In genomic region chr10:24456319-24456718, GRCh38 we compare ENCODE assay signal across 13 cellular contexts.
DNase-seq lines count a peak whose midpoint lies in the region; ATAC-seq and TF ChIP-seq lines count a peak whose summit lies in the region.
"Had no signal": no experiment of that assay in that cellular context is flagged by ENCODE, and none has a peak within 500 bp of the region (broad histone marks: within the 10 kb centered on the region; RNA-seq: fewer than 3 reads in every experiment).

No MANE protein-coding gene starts in this region.

- no peak for TF ChIP-seq EP300 in gastroesophageal sphincter (IDR thresholded peaks at IDR 0.05)

- H3K27ac ChIP-seq in HEK293 (ENCODE audit: extremely low read depth, low read depth, low read length), result no peak overlapping the region
- H3K27ac ChIP-seq in gastroesophageal sphincter, result peak overlapping the region in 1 of 4 donors; percentile 43
- peak overlapping the region; percentile 14 for H3K27ac ChIP-seq in skeletal muscle tissue (ENCODE audit: low read depth, low read length)
- no peak overlapping the region for H3K27ac ChIP-seq in GM23338 (ENCODE audit: low read depth)
- H3K27ac ChIP-seq: ascending aorta had no signal

- no peaks in the 10 kb centered on the region for H3K36me3 Mint-ChIP-seq in GM23338 (ENCODE audit: low read depth)
- H3K36me3 Mint-ChIP-seq: IgD-negative memory B cell had no signal

- H2AFZ ChIP-seq in GM23338, result no peak overlapping the region

- no peaks in the 10 kb centered on the region for H3K79me2 ChIP-seq in GM23338 (replicated peaks; ENCODE audit: insufficient read depth)

- no peak overlapping the region for H3K4me2 ChIP-seq in GM23338

- peaks cover 3% of the 10 kb centered on the region for H3K4me1 ChIP-seq in HEK293 (ENCODE audit: control insufficient read depth, insufficient read depth, low read length)
- peaks cover 0 to 7% (median 0%) of the 10 kb centered on the region in 3 donors for H3K4me1 ChIP-seq in gastroesophageal sphincter
- peaks cover 23 to 32% (median 29%) of the 10 kb centered on the region in 3 donors for H3K4me1 ChIP-seq in skeletal muscle tissue (ENCODE audit: control insufficient read depth in 3 of 3, insufficient read depth in 3 of 3, low read length in 3 of 3)
- H3K4me1 ChIP-seq in GM23338 (ENCODE audit: insufficient read depth), result no peaks in the 10 kb centered on the region; the same call in 1 of the 2 replicates

- H3K9me2 ChIP-seq in GM23338 (ENCODE audit: insufficient read depth), result 0 out of 2 replicates have a peak, but pooled peaks cover 4% of the 10 kb centered on the region

- 37 to 68% methylated on average over 3 to 4 of the region's 4 CpGs for WGBS in gastroesophageal sphincter (ENCODE audit: low coverage in 1 of 2), 2 donors

- H3K9ac ChIP-seq in skeletal muscle tissue (ENCODE audit: low read depth in 1 of 3, low read length in 3 of 3), result no peak overlapping the region

- TF ChIP-seq CTCF in HEK293 (tag by site-specific recombination; IDR thresholded peaks at IDR 0.05) (no peak), gastroesophageal sphincter (IDR thresholded peaks at IDR 0.05) (no peak), GM23338 (conservative IDR thresholded peaks at IDR 0.05; ENCODE audit: low read depth in 2 of 2) (no peak)

- H3F3A ChIP-seq in GM23338 (replicated peaks; ENCODE audit: low read depth), result no peaks in the 10 kb centered on the region

- no peaks in the 10 kb centered on the region; the same call in 1 of the 2 replicates for H4K20me1 ChIP-seq in GM23338 (replicated peaks; ENCODE audit: insufficient read depth)

- H3K27ac Mint-ChIP-seq in GM23338, result no peak overlapping the region
- H3K27ac Mint-ChIP-seq: IgD-negative memory B cell had no signal

- no peak overlapping the region for H3K4me3 Mint-ChIP-seq in GM23338
- H3K4me3 Mint-ChIP-seq: IgD-negative memory B cell had no signal

- H3K4me3 ChIP-seq in HEK293 (ENCODE audit: low read depth, low read length) (no peak overlapping the region), gastroesophageal sphincter (no peak overlapping the region), skeletal muscle tissue (ENCODE audit: low read length in 3 of 3) (no peak overlapping the region), GM23338 (no peak overlapping the region)
- H3K4me3 ChIP-seq: ascending aorta had no signal

- H3K9me3 ChIP-seq in HEK293 (ENCODE audit: control insufficient read depth, insufficient read depth, low read depth, low read length) (no peaks in the 10 kb centered on the region), gastroesophageal sphincter (no peaks in the 10 kb centered on the region), skeletal muscle tissue (ENCODE audit: control insufficient read depth in 3 of 3, low read length in 3 of 3) (no peaks in the 10 kb centered on the region)
- H3K9me3 ChIP-seq: ascending aorta had no signal

- TF ChIP-seq POLR2A in gastroesophageal sphincter (IDR thresholded peaks at IDR 0.05), result no peak

- no peaks in the 10 kb centered on the region for H3K27me3 ChIP-seq in gastroesophageal sphincter
- H3K27me3 ChIP-seq in skeletal muscle tissue (ENCODE audit: control insufficient read depth in 3 of 3, insufficient read depth in 3 of 3, low read length in 3 of 3), result no peaks in the 10 kb centered on the region
- no peaks in the 10 kb centered on the region for H3K27me3 ChIP-seq in GM23338 (ENCODE audit: insufficient read depth)
- H3K27me3 ChIP-seq: ascending aorta had no signal

- CTCF ChIA-PET in HEK293 (lab: Yijun Ruan, JAX), result no interaction called here

- POLR2A ChIA-PET in HEK293 (lab: Yijun Ruan, JAX), result no interaction called here

- peaks cover 53% of the 10 kb centered on the region for H3K4me1 Mint-ChIP-seq in GM23338
- H3K4me1 Mint-ChIP-seq: IgD-negative memory B cell had no signal

- DNase-seq in amniotic epithelial cell (ENCODE audit: low read depth) (peak; percentile 98), NCI-H524 treated with DMSO at 0.1 percent for 48 hours (lab: John Stamatoyannopoulos, UW) (no peak), GM23338 (ENCODE audit: low spot score) (no peak)
- DNase-seq: DND-41, hippocampal formation, NCI-H2227 treated with DMSO at 0.1 percent for 48 hours had no signal

- no peaks in the 10 kb centered on the region for H3K27me3 Mint-ChIP-seq in GM23338 (ENCODE audit: insufficient read depth, low read depth, poor library complexity)
- H3K27me3 Mint-ChIP-seq: IgD-negative memory B cell had no signal

- ATAC-seq in gastroesophageal sphincter (peak; percentile 78), HG03442 (IDR thresholded peaks at IDR 0.05; ENCODE audit: unreplicated experiment) (no peak), HG02840 (IDR thresholded peaks at IDR 0.05; ENCODE audit: low FRiP score, unreplicated experiment) (no peak), GM23338 (no peak)

- no peaks in the 10 kb centered on the region; the same call in 2 of the 3 replicates for H3K9me3 Mint-ChIP-seq in GM23338
- H3K9me3 Mint-ChIP-seq: IgD-negative memory B cell had no signal

- H3K36me3 ChIP-seq in HEK293 (ENCODE audit: control insufficient read depth in 2 of 2, insufficient read depth in 1 of 2, low read length in 2 of 2) (no peaks in the 10 kb centered on the region), gastroesophageal sphincter (no peaks in the 10 kb centered on the region), skeletal muscle tissue (ENCODE audit: control insufficient read depth in 3 of 3, insufficient read depth in 3 of 3, low read length in 3 of 3) (no peaks in the 10 kb centered on the region), GM23338 (ENCODE audit: insufficient read depth) (no peaks in the 10 kb centered on the region)
- H3K36me3 ChIP-seq: ascending aorta had no signal

TF ChIP-seq in HEK293, 187 proteins besides CTCF, POLR2A, EP300 and RAD21 (continues in another document):
- TF ChIP-seq KLF7 (tag by site-specific recombination; IDR thresholded peaks at IDR 0.05; ENCODE audit: borderline replicate concordance) (no peak), ZBTB44 (tag by site-specific recombination; IDR thresholded peaks at IDR 0.05) (no peak)

TF ChIP-seq in GM23338, 12 proteins besides CTCF, POLR2A, EP300 and RAD21 (continues in another document):
- TF ChIP-seq ETS1 (IDR thresholded peaks at IDR 0.05), result no peak
- no peak for TF ChIP-seq STAT1 (IDR thresholded peaks at IDR 0.05; ENCODE audit: unreplicated experiment)
- TF ChIP-seq EZH2 (IDR thresholded peaks at IDR 0.05; ENCODE audit: low read depth, unreplicated experiment), result no peak
- TF ChIP-seq JUNB (IDR thresholded peaks at IDR 0.05; ENCODE audit: unreplicated experiment), result no peak
- no peak for TF ChIP-seq EZH2phosphoT487 (IDR thresholded peaks at IDR 0.05; ENCODE audit: unreplicated experiment)
- TF ChIP-seq ZNF114 (CRISPR knock-in tag; IDR thresholded peaks at IDR 0.05), result no peak
- TF ChIP-seq NANOG (IDR thresholded peaks at IDR 0.05; ENCODE audit: borderline replicate concordance), result no peak
- TF ChIP-seq ZNF331 (CRISPR knock-in tag; IDR thresholded peaks at IDR 0.05; ENCODE audit: low read depth), result no peak
